Comparison of ENCODE assay signal across 10 cellular contexts in genomic region chr3:195187609-195188529, GRCh38.
DNase-seq lines count a peak whose midpoint lies in the region; ATAC-seq and TF ChIP-seq lines count a peak whose summit lies in the region.
"Had no signal": no experiment of that assay in that cellular context is flagged by ENCODE, and none has a peak within 500 bp of the region (broad histone marks: within the 10 kb centered on the region; RNA-seq: fewer than 3 reads in every experiment).

No MANE protein-coding gene starts in this region.

- in situ Hi-C loops in Panc1 (cut with HindIII; ENCODE audit: low pct_unique_long_range_greater_than_20kb, low sequenced_read_pairs) = no loop called here

- H3K36me3 Mint-ChIP-seq in nephron progenitor cell (ENCODE audit: low read depth) (peaks cover 32% of the 10 kb centered on the region), immature natural killer cell (peaks cover 0 to 14% (median 10%) of the 10 kb centered on the region in 3 donors)

- H3K4me3 Mint-ChIP-seq in nephron progenitor cell = no peak overlapping the region
- no peak overlapping the region for H3K4me3 Mint-ChIP-seq in immature natural killer cell
- H3K4me3 Mint-ChIP-seq: activated CD8-positive, alpha-beta memory T cell treated with anti-CD3 and anti-CD28 coated beads, Interleukin-2, amount 10 ng/mL, durations not matched to agents 7 days and 5 days had no signal

- peaks cover 5% of the 10 kb centered on the region for H3K27me3 Mint-ChIP-seq in nephron progenitor cell (ENCODE audit: low read depth, poor library complexity)
- peaks cover 0 to 5% (median 2%) of the 10 kb centered on the region in 3 donors for H3K27me3 Mint-ChIP-seq in immature natural killer cell (ENCODE audit: low read depth in 3 of 3)
- H3K27me3 Mint-ChIP-seq: activated CD8-positive, alpha-beta memory T cell treated with anti-CD3 and anti-CD28 coated beads, Interleukin-2, amount 10 ng/mL, durations not matched to agents 7 days and 5 days had no signal

- no peak for TF ChIP-seq EP300 in esophagus muscularis mucosa (IDR thresholded peaks at IDR 0.05)

- DNase-seq in AG20443 (ENCODE audit: low spot score) (peak; percentile 47), Panc1 (ENCODE audit: low read depth, low spot score) (no peak), esophagus muscularis mucosa (ENCODE audit: extremely low spot score) (no peak), nephron progenitor cell (no peak), immature natural killer cell (no peak)
- DNase-seq in stimulated activated CD4-positive, alpha-beta T cell treated with anti-CD3 and anti-CD28 coated beads, Interleukin-4, amount 100 ng/mL, for 24 hours = no peak
- DNase-seq: activated CD8-positive, alpha-beta memory T cell treated with anti-CD3 and anti-CD28 coated beads, Interleukin-2, amount 10 ng/mL, durations not matched to agents 7 days and 5 days; cerebellar nuclear complex had no signal

- H3K4me3 ChIP-seq in Panc1 (ENCODE audit: low read depth in 2 of 2, low read length in 2 of 2) (no peak overlapping the region), esophagus muscularis mucosa (no peak overlapping the region)

- WGBS in esophagus muscularis mucosa = 28% methylated on average over 5 of the region's 5 CpGs

- POLR2A ChIA-PET in Panc1 (lab: Charles Lee) = no interaction called here

- H3K27ac ChIP-seq in Panc1 (ENCODE audit: low read length) (0 out of 2 replicates have a peak overlapping the region, but pooled peaks have one; percentile 7), esophagus muscularis mucosa (replicated peaks in 1 of 4) (peak overlapping the region; percentile 25 to 57 (median 43))

- H3K9me3 ChIP-seq in Panc1 (ENCODE audit: control insufficient read depth, insufficient read depth, low read depth, low read length) (peaks cover 16% of the 10 kb centered on the region), esophagus muscularis mucosa (peaks cover 0 to 12% (median 0%) of the 10 kb centered on the region in 4 donors)

- TF ChIP-seq POLR2A in esophagus muscularis mucosa (IDR thresholded peaks at IDR 0.05; ENCODE audit: low read depth) = no peak

- H3K36me3 ChIP-seq in Panc1 (ENCODE audit: control insufficient read depth, insufficient read depth, low read length) (no peaks in the 10 kb centered on the region), esophagus muscularis mucosa (no peaks in the 10 kb centered on the region)

- CTCF ChIA-PET in Panc1 (lab: Charles Lee) = no interaction called here

- no TSS peak for BruUV-seq in Panc1 (replicated peaks; lab: Mats Ljungman, UMichigan)

- H3K27ac Mint-ChIP-seq in nephron progenitor cell (peak overlapping the region; percentile 83), immature natural killer cell (no peak overlapping the region)
- H3K27ac Mint-ChIP-seq: activated CD8-positive, alpha-beta memory T cell treated with anti-CD3 and anti-CD28 coated beads, Interleukin-2, amount 10 ng/mL, durations not matched to agents 7 days and 5 days had no signal

- H3K4me1 ChIP-seq in Panc1 (ENCODE audit: control insufficient read depth, insufficient read depth, low read length) = peaks cover 8% of the 10 kb centered on the region
- peaks cover 20 to 61% (median 54%) of the 10 kb centered on the region in 4 donors for H3K4me1 ChIP-seq in esophagus muscularis mucosa

- ATAC-seq in Panc1 (peak; percentile 47; the same call in 1 of the 2 replicates), GM21423 (IDR thresholded peaks at IDR 0.05; ENCODE audit: unreplicated experiment) (no peak), GM18511 (IDR thresholded peaks at IDR 0.05; ENCODE audit: unreplicated experiment) (no peak)
- ATAC-seq: activated CD8-positive, alpha-beta memory T cell treated with anti-CD3 and anti-CD28 coated beads, Interleukin-2, amount 10 ng/mL, durations not matched to agents 7 days and 5 days had no signal

- peaks cover 32% of the 10 kb centered on the region for H3K9me3 Mint-ChIP-seq in nephron progenitor cell
- peaks cover 1 to 12% (median 7%) of the 10 kb centered on the region in 6 donors for H3K9me3 Mint-ChIP-seq in immature natural killer cell

- H3K27me3 ChIP-seq in Panc1 (ENCODE audit: control insufficient read depth, insufficient read depth, low read length) = no peaks in the 10 kb centered on the region
- no peaks in the 10 kb centered on the region for H3K27me3 ChIP-seq in esophagus muscularis mucosa

- TF ChIP-seq CTCF in Panc1 (IDR thresholded peaks at IDR 0.05) (no peak), esophagus muscularis mucosa (IDR thresholded peaks at IDR 0.05) (no peak), nephron progenitor cell (IDR thresholded peaks at IDR 0.05) (no peak)

- H3K4me1 Mint-ChIP-seq in nephron progenitor cell = peaks cover 55% of the 10 kb centered on the region
- peaks cover 8 to 16% of the 10 kb centered on the region in 2 donors for H3K4me1 Mint-ChIP-seq in immature natural killer cell

- intact Hi-C loops in Panc1 (cut with micrococcal nuclease; ENCODE audit: unreplicated experiment) (no loop called here), esophagus muscularis mucosa (cut with DNase I) (no loop called here)
